ENCODE assay signal across 19 cellular contexts in genomic region chr3:168532135-168532534, GRCh38.
DNase-seq lines count a peak whose midpoint lies in the region; ATAC-seq and TF ChIP-seq lines count a peak whose summit lies in the region.
"Had no signal": no experiment of that assay in that cellular context is flagged by ENCODE, and none has a peak within 500 bp of the region (broad histone marks: within the 10 kb centered on the region; RNA-seq: fewer than 3 reads in every experiment).

No MANE protein-coding gene starts in this region.

- POLR2A ChIA-PET in CD8-positive, alpha-beta T cell (lab: Charles Lee), result no interaction called here

- no peaks in the 10 kb centered on the region for H3F3A ChIP-seq in GM23338 (replicated peaks; ENCODE audit: low read depth)

- CTCF ChIA-PET in CD8-positive, alpha-beta T cell (lab: Charles Lee), result no interaction called here

- peaks cover 55% of the 10 kb centered on the region for H3K4me1 Mint-ChIP-seq in GM23338
- H3K4me1 Mint-ChIP-seq in endodermal cell, result peaks cover 11% of the 10 kb centered on the region
- H3K4me1 Mint-ChIP-seq in CD8-positive, alpha-beta T cell (ENCODE audit: low read depth), result no peaks in the 10 kb centered on the region

- H3K36me3 Mint-ChIP-seq in GM23338 (ENCODE audit: low read depth) (no peaks in the 10 kb centered on the region), endodermal cell (ENCODE audit: low read depth) (no peaks in the 10 kb centered on the region)
- no peaks in the 10 kb centered on the region for H3K36me3 Mint-ChIP-seq in CD8-positive, alpha-beta T cell

- H3K79me2 ChIP-seq in GM23338 (replicated peaks; ENCODE audit: insufficient read depth), result no peaks in the 10 kb centered on the region

- TF ChIP-seq CTCF in GM23338 (conservative IDR thresholded peaks at IDR 0.05; ENCODE audit: low read depth in 2 of 2) (no peak), endodermal cell (conservative IDR thresholded peaks at IDR 0.05) (no peak)
- TF ChIP-seq CTCF in CD8-positive, alpha-beta T cell (IDR thresholded peaks at IDR 0.05), result no peak

- no peaks in the 10 kb centered on the region for H3K9me2 ChIP-seq in GM23338 (ENCODE audit: insufficient read depth)

- H3K4me3 ChIP-seq in GM23338, result peak overlapping the region; percentile 13; the same call in 1 of the 2 replicates
- peak overlapping the region; percentile 24; the same call in 1 of the 2 replicates for H3K4me3 ChIP-seq in HUES64 (ENCODE audit: low read length)
- no peak overlapping the region for H3K4me3 ChIP-seq in endodermal cell (ENCODE audit: low read length)
- H3K4me3 ChIP-seq in iPS-20b (ENCODE audit: low read length), result peak overlapping the region; percentile 33; the same call in 1 of the 2 replicates
- no peak overlapping the region for H3K4me3 ChIP-seq in CD8-positive, alpha-beta T cell (ENCODE audit: low read depth, low read length)
- H3K4me3 ChIP-seq: A549, HAP-1 had no signal

- peak overlapping the region; percentile 63 for H3K9ac ChIP-seq in HUES64 (ENCODE audit: low read depth, low read length)
- no peak overlapping the region for H3K9ac ChIP-seq in endodermal cell (ENCODE audit: extremely low read depth, low read length, poor library complexity, severe bottlenecking)
- peak overlapping the region; percentile 58 for H3K9ac ChIP-seq in iPS-20b (ENCODE audit: low read depth, low read length)

- H3K4me1 ChIP-seq in GM23338 (ENCODE audit: insufficient read depth), result peaks cover 42% of the 10 kb centered on the region
- peaks cover 52% of the 10 kb centered on the region for H3K4me1 ChIP-seq in HUES64 (ENCODE audit: insufficient read depth, low read length)
- H3K4me1 ChIP-seq in endodermal cell (ENCODE audit: control insufficient read depth, insufficient read depth, low read length), result peaks cover 3% of the 10 kb centered on the region
- H3K4me1 ChIP-seq in iPS-20b (ENCODE audit: insufficient read depth, low read length), result peaks cover 38% of the 10 kb centered on the region
- H3K4me1 ChIP-seq in CD8-positive, alpha-beta T cell (ENCODE audit: insufficient read depth, low read length), result no peaks in the 10 kb centered on the region
- H3K4me1 ChIP-seq: A549 had no signal

- H3K27me3 ChIP-seq in GM23338 (ENCODE audit: insufficient read depth), result no peaks in the 10 kb centered on the region
- no peaks in the 10 kb centered on the region for H3K27me3 ChIP-seq in HUES64 (ENCODE audit: insufficient read depth, low read length)
- H3K27me3 ChIP-seq in endodermal cell (ENCODE audit: control insufficient read depth, insufficient read depth, low read length, poor library complexity, severe bottlenecking), result no peaks in the 10 kb centered on the region
- no peaks in the 10 kb centered on the region for H3K27me3 ChIP-seq in iPS-20b (ENCODE audit: insufficient read depth, low read length)
- H3K27me3 ChIP-seq in CD8-positive, alpha-beta T cell (ENCODE audit: insufficient read depth, low read length), result no peaks in the 10 kb centered on the region

- DNase-seq in GM23338 (ENCODE audit: low spot score) (peak; percentile 70), endodermal cell (peak; percentile 51), HCEC 1CT (no peak)
- no peak for DNase-seq in stimulated activated CD4-positive, alpha-beta T cell treated with anti-CD3 and anti-CD28 coated beads, Interleukin-4, amount 100 ng/mL, for 1 hour
- no peak for DNase-seq in CD8-positive, alpha-beta T cell
- DNase-seq: AML-193; CD4-positive, alpha-beta T cell; DMS153; DMS79; GDM1; GOT3 had no signal

- no peaks in the 10 kb centered on the region for H3K9me3 Mint-ChIP-seq in GM23338
- no peaks in the 10 kb centered on the region for H3K9me3 Mint-ChIP-seq in endodermal cell
- H3K9me3 Mint-ChIP-seq in CD8-positive, alpha-beta T cell, result peaks cover 3% of the 10 kb centered on the region
- H3K9me3 Mint-ChIP-seq: CD4-positive, alpha-beta T cell had no signal

- H2AFZ ChIP-seq in GM23338, result no peak overlapping the region

- intact Hi-C loops in CD8-positive, alpha-beta T cell (cut with DNase I, micrococcal nuclease), result no loop called here

- H3K27ac ChIP-seq in GM23338 (ENCODE audit: low read depth), result peak overlapping the region; percentile 88
- H3K27ac ChIP-seq in HUES64 (ENCODE audit: low read depth, low read length), result peak overlapping the region; percentile 89
- H3K27ac ChIP-seq in endodermal cell (ENCODE audit: low read depth, low read length), result peak overlapping the region; percentile 88
- H3K27ac ChIP-seq in iPS-20b (ENCODE audit: low read length), result peak overlapping the region; percentile 36
- H3K27ac ChIP-seq in CD8-positive, alpha-beta T cell (ENCODE audit: low read depth, low read length), result no peak overlapping the region
- H3K27ac ChIP-seq: 22Rv1, A549, C4-2B, HL-60 had no signal

- 82% methylated on average over 1 of the region's 1 CpG for WGBS in HUES64
- 98% methylated on average over 1 of the region's 1 CpG; no CpG with 5 or more reads in 1 of the 2 experiments for whole genome bisulfite sequencing in endodermal cell (ENCODE audit: insufficient coverage in 1 of 2, insufficient read length in 1 of 2), 2 experiments

- H3K27me3 Mint-ChIP-seq in GM23338 (ENCODE audit: insufficient read depth, low read depth, poor library complexity) (peaks cover 1% of the 10 kb centered on the region), endodermal cell (ENCODE audit: insufficient read depth) (no peaks in the 10 kb centered on the region)
- H3K27me3 Mint-ChIP-seq in CD8-positive, alpha-beta T cell (ENCODE audit: low read depth), result no peaks in the 10 kb centered on the region
- H3K27me3 Mint-ChIP-seq: CD4-positive, alpha-beta T cell had no signal

- H3K27ac Mint-ChIP-seq in GM23338 (peak overlapping the region; percentile 97), endodermal cell (peak overlapping the region; percentile 60)
- no peak overlapping the region for H3K27ac Mint-ChIP-seq in CD8-positive, alpha-beta T cell
- H3K27ac Mint-ChIP-seq: CD4-positive, alpha-beta T cell had no signal

- ATAC-seq in GM23338, result peak; percentile 89
- ATAC-seq in CD8-positive, alpha-beta T cell, result no peak
- no peak for ATAC-seq in HG02885 (IDR thresholded peaks at IDR 0.05; ENCODE audit: poor library complexity, unreplicated experiment)
- ATAC-seq: A549 had no signal

- H3K36me3 ChIP-seq in GM23338 (ENCODE audit: insufficient read depth) (no peaks in the 10 kb centered on the region), HUES64 (ENCODE audit: insufficient read depth, low read length) (no peaks in the 10 kb centered on the region), endodermal cell (ENCODE audit: control insufficient read depth, insufficient read depth, low read length) (no peaks in the 10 kb centered on the region), iPS-20b (ENCODE audit: insufficient read depth, low read depth, low read length) (no peaks in the 10 kb centered on the region)
- no peaks in the 10 kb centered on the region for H3K36me3 ChIP-seq in CD8-positive, alpha-beta T cell (ENCODE audit: insufficient read depth, low read length)
- H3K36me3 ChIP-seq: HAP-1 had no signal

- H3K9me3 ChIP-seq in HUES64 (ENCODE audit: insufficient read depth, low read depth, low read length), result no peaks in the 10 kb centered on the region
- no peaks in the 10 kb centered on the region for H3K9me3 ChIP-seq in endodermal cell (ENCODE audit: control insufficient read depth, low read length)
- H3K9me3 ChIP-seq in iPS-20b (ENCODE audit: insufficient read depth, low read depth, low read length), result no peaks in the 10 kb centered on the region
- no peaks in the 10 kb centered on the region for H3K9me3 ChIP-seq in CD8-positive, alpha-beta T cell (ENCODE audit: low read length)
- H3K9me3 ChIP-seq: A549, HAP-1 had no signal

- H4K20me1 ChIP-seq in GM23338 (replicated peaks; ENCODE audit: insufficient read depth), result no peaks in the 10 kb centered on the region

- peak overlapping the region; percentile 53 for H3K4me2 ChIP-seq in GM23338
- H3K4me2 ChIP-seq: A549 had no signal

- H3K4me3 Mint-ChIP-seq in GM23338 (peak overlapping the region; percentile 47), endodermal cell (no peak overlapping the region)
- H3K4me3 Mint-ChIP-seq in CD8-positive, alpha-beta T cell, result no peak overlapping the region
- H3K4me3 Mint-ChIP-seq: CD4-positive, alpha-beta T cell had no signal

TF ChIP-seq in GM23338, 12 proteins besides CTCF, POLR2A, EP300 and RAD21 (continues in another document):
- TF ChIP-seq, protein P1, sequence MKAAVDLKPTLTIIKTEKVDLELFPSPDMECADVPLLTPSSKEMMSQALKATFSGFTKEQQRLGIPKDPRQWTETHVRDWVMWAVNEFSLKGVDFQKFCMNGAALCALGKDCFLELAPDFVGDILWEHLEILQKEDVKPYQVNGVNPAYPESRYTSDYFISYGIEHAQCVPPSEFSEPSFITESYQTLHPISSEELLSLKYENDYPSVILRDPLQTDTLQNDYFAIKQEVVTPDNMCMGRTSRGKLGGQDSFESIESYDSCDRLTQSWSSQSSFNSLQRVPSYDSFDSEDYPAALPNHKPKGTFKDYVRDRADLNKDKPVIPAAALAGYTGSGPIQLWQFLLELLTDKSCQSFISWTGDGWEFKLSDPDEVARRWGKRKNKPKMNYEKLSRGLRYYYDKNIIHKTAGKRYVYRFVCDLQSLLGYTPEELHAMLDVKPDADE (IDR thresholded peaks at IDR 0.05), result no peak
- TF ChIP-seq, protein P2, sequence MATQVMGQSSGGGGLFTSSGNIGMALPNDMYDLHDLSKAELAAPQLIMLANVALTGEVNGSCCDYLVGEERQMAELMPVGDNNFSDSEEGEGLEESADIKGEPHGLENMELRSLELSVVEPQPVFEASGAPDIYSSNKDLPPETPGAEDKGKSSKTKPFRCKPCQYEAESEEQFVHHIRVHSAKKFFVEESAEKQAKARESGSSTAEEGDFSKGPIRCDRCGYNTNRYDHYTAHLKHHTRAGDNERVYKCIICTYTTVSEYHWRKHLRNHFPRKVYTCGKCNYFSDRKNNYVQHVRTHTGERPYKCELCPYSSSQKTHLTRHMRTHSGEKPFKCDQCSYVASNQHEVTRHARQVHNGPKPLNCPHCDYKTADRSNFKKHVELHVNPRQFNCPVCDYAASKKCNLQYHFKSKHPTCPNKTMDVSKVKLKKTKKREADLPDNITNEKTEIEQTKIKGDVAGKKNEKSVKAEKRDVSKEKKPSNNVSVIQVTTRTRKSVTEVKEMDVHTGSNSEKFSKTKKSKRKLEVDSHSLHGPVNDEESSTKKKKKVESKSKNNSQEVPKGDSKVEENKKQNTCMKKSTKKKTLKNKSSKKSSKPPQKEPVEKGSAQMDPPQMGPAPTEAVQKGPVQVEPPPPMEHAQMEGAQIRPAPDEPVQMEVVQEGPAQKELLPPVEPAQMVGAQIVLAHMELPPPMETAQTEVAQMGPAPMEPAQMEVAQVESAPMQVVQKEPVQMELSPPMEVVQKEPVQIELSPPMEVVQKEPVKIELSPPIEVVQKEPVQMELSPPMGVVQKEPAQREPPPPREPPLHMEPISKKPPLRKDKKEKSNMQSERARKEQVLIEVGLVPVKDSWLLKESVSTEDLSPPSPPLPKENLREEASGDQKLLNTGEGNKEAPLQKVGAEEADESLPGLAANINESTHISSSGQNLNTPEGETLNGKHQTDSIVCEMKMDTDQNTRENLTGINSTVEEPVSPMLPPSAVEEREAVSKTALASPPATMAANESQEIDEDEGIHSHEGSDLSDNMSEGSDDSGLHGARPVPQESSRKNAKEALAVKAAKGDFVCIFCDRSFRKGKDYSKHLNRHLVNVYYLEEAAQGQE (IDR thresholded peaks at IDR 0.05; ENCODE audit: unreplicated experiment), result no peak
- TF ChIP-seq EZH2 (IDR thresholded peaks at IDR 0.05; ENCODE audit: low read depth, unreplicated experiment), result no peak

Comparison
In these comparisons a context has a peak if more than half of its experiments do, and no peak if none do; other contexts are left out.
1. DNase-seq: peak in GM23338 (single experiment) and endodermal cell (single experiment); none in stimulated activated CD4-positive, alpha-beta T cell treated with anti-CD3 and anti-CD28 coated beads, Interleukin-4, amount 100 ng/mL, for 1 hour (single experiment), HCEC 1CT (single experiment) and CD8-positive, alpha-beta T cell (0 of 7).
2. H3K4me3 ChIP-seq: peak in GM23338 (single experiment), HUES64 (single experiment) and iPS-20b (single experiment); none in endodermal cell (single experiment) and CD8-positive, alpha-beta T cell (single experiment).